Comparison of ENCODE assay signal across 8 cellular contexts in genomic region chr9:122092611-122093506, GRCh38. TPM values are rescaled to one million over a fixed set of nuclear protein-coding genes. Genes with fewer than 3 reads are reported as not detected.
A peak's percentile ranks its signal among the peaks of the same experiment; 100 is the strongest.
DNase-seq lines count a peak whose midpoint lies in the region; ATAC-seq and TF ChIP-seq lines count a peak whose summit lies in the region.

TTLL11 (minus strand) TSS chr9:122093308; CDS start chr9:122093148, 160 bp downstream.

- peak; percentile 85 for DNase-seq in Caki2 (ENCODE audit: low read depth)
- DNase-seq in HUDEP-2 (lab: John Stamatoyannopoulos, UW; ENCODE audit: unreplicated experiment in 76 of 76): peak in 75 of 76 experiments; percentile 30 to 97 (median 91)
- DNase-seq in NOMO-1 treated with dmso at 0.1 percent for 144 hours (lab: John Stamatoyannopoulos, UW; ENCODE audit: unreplicated experiment): peak; percentile 79
- peak; percentile 86 for DNase-seq in activated CD8-positive, alpha-beta memory T cell treated with anti-CD3 and anti-CD28 coated beads, Interleukin-2, amount 50 U/mL, for 24 hours (ENCODE audit: extremely low read depth)
- DNase-seq in endothelial cell (ENCODE audit: low spot score): peak; percentile 92
- peak; percentile 95 for DNase-seq in midbrain (lab: John Stamatoyannopoulos, UW)
- DNase-seq in stimulated activated CD8-positive, alpha-beta memory T cell treated with anti-CD3 and anti-CD28 coated beads, Interleukin-15, amount 100 ng/mL, for 48 hours (ENCODE audit: low read depth in 2 of 2): peak; percentile 94

- peak within 1 kb of the TSS; percentile 91 for H3K4me3 Mint-ChIP-seq in endothelial cell (ENCODE audit: unreplicated experiment)

- H3K36me3 Mint-ChIP-seq in endothelial cell (ENCODE audit: low read depth, unreplicated experiment): peaks cover 7% of the 10 kb centered on the region

- peak; percentile 91 for ATAC-seq in GM21390 (IDR thresholded peaks at IDR 0.05; ENCODE audit: unreplicated experiment)

- H3K9me3 Mint-ChIP-seq in endothelial cell (ENCODE audit: unreplicated experiment): no peaks in the 10 kb centered on the region

- peaks cover 8% of the 10 kb centered on the region for H3K27me3 Mint-ChIP-seq in endothelial cell (ENCODE audit: unreplicated experiment)

- H3K27ac Mint-ChIP-seq in endothelial cell (ENCODE audit: unreplicated experiment): peak within 1 kb of the TSS; percentile 12

- H3K4me1 Mint-ChIP-seq in endothelial cell (ENCODE audit: unreplicated experiment): peaks cover 11% of the 10 kb centered on the region

- no peak for TF ChIP-seq CTCF in endothelial cell (IDR thresholded peaks at IDR 0.05; ENCODE audit: unreplicated experiment)

- in situ Hi-C loops in Caki2 (cut with HindIII; ENCODE audit: low pct_unique_long_range_greater_than_20kb, low sequenced_read_pairs): no loop called here

RNA-seq across cellular contexts. Expression of gene TTLL11, which starts in this region (rescaled TPM):
- 1.7 TPM in 1 of 2 replicates, not detected in the other for total RNA-seq in Caki2 (2014; rRNA removed; shearing (Covaris generic); ENCODE audit: low replicate concordance)
- 4.0 TPM for total RNA-seq in endothelial cell (ENCODE audit: unreplicated experiment)

Comparison
In these comparisons a context has a peak if more than half of its experiments do, and no peak if none do; other contexts are left out.
1. Peak in every context shown above with its lines: DNase-seq and ATAC-seq.